12 cellular contexts compared by ENCODE assay signal in the genomic region with DNA sequence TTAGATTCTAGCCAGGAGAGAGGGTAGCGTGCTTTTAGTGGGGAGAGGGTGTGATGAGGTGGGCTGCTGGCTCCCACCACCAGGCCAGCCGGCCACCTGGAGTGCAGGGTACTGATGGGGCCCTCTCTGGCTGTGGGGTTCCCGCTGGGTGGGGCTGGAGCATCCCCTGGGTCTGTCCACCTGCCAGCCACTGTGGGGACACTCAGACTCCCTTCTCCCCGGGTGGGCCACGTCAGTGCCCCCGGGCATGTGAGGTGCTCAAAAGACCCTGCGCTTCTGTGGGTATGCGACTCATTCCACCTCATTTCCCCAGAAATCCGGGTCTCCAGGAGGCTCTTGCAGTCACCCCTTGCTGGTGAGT. TPM values are rescaled to one million over a fixed set of nuclear protein-coding genes. Genes with fewer than 3 reads are reported as not detected.
DNase-seq lines count a peak whose midpoint lies in the region; ATAC-seq, FAIRE-seq and TF ChIP-seq lines count a peak whose summit lies in the region.
"Had no signal": no experiment of that assay in that cellular context is flagged by ENCODE, and none has a peak within 500 bp of the region (broad histone marks: within the 10 kb centered on the region; RNA-seq: fewer than 3 reads in every experiment).

No MANE protein-coding gene starts in this region.

- no peak overlapping the region for H4K91ac ChIP-seq in H1 (replicated peaks; ENCODE audit: insufficient read length, low read length)

- no peak overlapping the region for H3K4me3 ChIP-seq in H1 (ENCODE audit: extremely low read depth in 1 of 4, insufficient read depth in 2 of 4, low read depth in 3 of 4, low read length in 4 of 4)

- no peak overlapping the region for H3K4ac ChIP-seq in H1 (replicated peaks; ENCODE audit: insufficient read length, low read depth, low read length)

- no peak for TF ChIP-seq POLR2A in H1 (IDR thresholded peaks at IDR 0.05; ENCODE audit: control extremely low read depth in 1 of 2, low read depth in 2 of 2, low read length in 2 of 2)

- H3K36me3 Mint-ChIP-seq in HFFc6 (ENCODE audit: low read depth) (no peaks in the 10 kb centered on the region), type B pancreatic cell (no peaks in the 10 kb centered on the region)

- intact Hi-C loops in left ventricle myocardium superior (cut with micrococcal nuclease): loop anchor here (10.0 kb wide), 1 partner anchor 543 kb away; a partner anchor contains a TSS
- intact Hi-C loops in cardiac septum (cut with DNase I): loop anchor here (1.0 to 5.0 kb wide), 4 partner anchors 66 to 569 kb away; no protein-coding TSS in a partner anchor

- no peak overlapping the region for H3K27ac ChIP-seq in H1 (ENCODE audit: low read depth, low read length)
- H3K27ac ChIP-seq: C4-2B had no signal

- no peak overlapping the region for H3K56ac ChIP-seq in H1 (replicated peaks; ENCODE audit: insufficient read length, low read depth, low read length)

- H3K4me1 Mint-ChIP-seq in HFFc6 (ENCODE audit: low read depth): peaks cover 5% of the 10 kb centered on the region
- H3K4me1 Mint-ChIP-seq in type B pancreatic cell (ENCODE audit: unreplicated experiment): peaks cover 23% of the 10 kb centered on the region

- no peak overlapping the region for H3K23ac ChIP-seq in H1 (ENCODE audit: insufficient read length)

- H2AK5ac ChIP-seq in H1 (ENCODE audit: low read depth, low read length): no peak overlapping the region

- no peak for FAIRE-seq in H1 (lab: Jason Lieb, UNC)
- FAIRE-seq: H54 had no signal

- no peak overlapping the region for H3K18ac ChIP-seq in H1 (ENCODE audit: extremely low read depth, low read length)

- H2BK20ac ChIP-seq in H1 (ENCODE audit: low read length): no peak overlapping the region

- no peak for TF ChIP-seq RAD21 in H1 (IDR thresholded peaks at IDR 0.05 in 1 of 2, conservative IDR thresholded peaks at IDR 0.05 in 1 of 2; ENCODE audit: low read depth in 2 of 2, low read length in 2 of 2)

- no peaks in the 10 kb centered on the region for H3K9me3 ChIP-seq in H1 (ENCODE audit: insufficient read depth in 2 of 2, low read depth in 1 of 2, low read length in 1 of 2)

- no peak overlapping the region for H2BK120ac ChIP-seq in H1 (replicated peaks; ENCODE audit: low read depth, low read length)

- ATAC-seq in left ventricle myocardium superior: peak; percentile 17

- WGBS in H1 (ENCODE audit: extremely low coverage in 1 of 2, insufficient coverage in 1 of 2, insufficient read length in 1 of 2, insufficient replicate concordance in 2 of 2, low coverage in 1 of 2, low lambda C conversion rate in 2 of 2, missing lambda C conversion rate in 1 of 2), 2 experiments: 72% methylated on average over 9 of the region's 9 CpGs; no CpG with 5 or more reads in 1 of the 2 experiments

- H3K4me2 ChIP-seq in H1 (ENCODE audit: insufficient read depth in 1 of 2, low read depth in 2 of 2, low read length in 2 of 2): no peak overlapping the region

- 0 out of 2 replicates have a peak, but pooled peaks have one; percentile 13 for TF ChIP-seq CTCF in HFFc6 (IDR thresholded peaks at IDR 0.05)
- TF ChIP-seq CTCF in H1 (IDR thresholded peaks at IDR 0.05; ENCODE audit: control extremely low read depth in 1 of 3, insufficient read depth in 1 of 3, low read depth in 1 of 3, low read length in 3 of 3): no peak
- TF ChIP-seq CTCF in type B pancreatic cell (conservative IDR thresholded peaks at IDR 0.05): no peak

- no peak overlapping the region for H2BK12ac ChIP-seq in H1 (ENCODE audit: low read depth, low read length)

- H3K79me1 ChIP-seq in H1 (ENCODE audit: low read depth, low read length): no peaks in the 10 kb centered on the region

- H3K9me3 Mint-ChIP-seq in HFFc6 (no peaks in the 10 kb centered on the region), type B pancreatic cell (no peaks in the 10 kb centered on the region)

- H3K79me2 ChIP-seq in H1 (ENCODE audit: control insufficient read depth in 1 of 2, insufficient read depth in 2 of 2, low read length in 2 of 2): no peaks in the 10 kb centered on the region

- peaks cover 0 to 2% of the 10 kb centered on the region in 2 experiments for H4K20me1 ChIP-seq in H1 (replicated peaks in 1 of 2; ENCODE audit: control insufficient read depth in 1 of 2, insufficient read depth in 2 of 2, low read length in 2 of 2)

- DNase-seq in left ventricle myocardium superior: no peak
- no peak for DNase-seq in cardiac septum (ENCODE audit: low spot score)
- no peak for DNase-seq in HFFc6
- no peak for DNase-seq in H1 (ENCODE audit: low read depth in 1 of 2, low spot score in 2 of 2)
- DNase-seq in type B pancreatic cell (ENCODE audit: extremely low spot score, unreplicated experiment): no peak
- no peak for DNase-seq in COR-L47 (lab: John Stamatoyannopoulos, UW)
- DNase-seq in SIG-M5 treated with dmso at 0.1 percent for 504 hours (lab: John Stamatoyannopoulos, UW; ENCODE audit: unreplicated experiment): no peak
- no peak for DNase-seq in iPS-NIHi7 (ENCODE audit: extremely low spot score)
- DNase-seq: SIG-M5 had no signal

- no peaks in the 10 kb centered on the region for H3K36me3 ChIP-seq in H1 (ENCODE audit: control insufficient read depth in 2 of 4, insufficient read depth in 4 of 4, low read length in 3 of 4)

- H3K27ac Mint-ChIP-seq in HFFc6 (no peak overlapping the region), type B pancreatic cell (peak overlapping the region; percentile 21)

- 0 out of 2 replicates have a peak overlapping the region, but pooled peaks have one; percentile 12 for H4K8ac ChIP-seq in H1 (ENCODE audit: extremely low read depth, insufficient read depth, low read length)

- peaks cover 0 to 14% (median 4%) of the 10 kb centered on the region in 4 experiments; a peak in 4 of 7 replicates for H3K4me1 ChIP-seq in H1 (replicated peaks in 1 of 4; ENCODE audit: control insufficient read depth in 3 of 4, insufficient read depth in 4 of 4, low read length in 3 of 4)

- no peak overlapping the region for H4K5ac ChIP-seq in H1 (ENCODE audit: insufficient read length, low read depth, low read length)

- TF ChIP-seq EP300 in H1 (IDR thresholded peaks at IDR 0.05; ENCODE audit: borderline replicate concordance in 1 of 2, low read depth in 2 of 2, low read length in 2 of 2): no peak

- POLR2A ChIA-PET in H1 (lab: Charles Lee; ENCODE audit: partially characterized antibody): interaction anchor here (1.0 to 1.2 kb wide), 3 partner anchors 9 to 538 kb away, joined by 3 to 4 read pairs (median 3); no protein-coding TSS in a partner anchor

- H3K27me3 Mint-ChIP-seq in HFFc6 (ENCODE audit: insufficient read depth) (peaks cover 10% of the 10 kb centered on the region), type B pancreatic cell (peaks cover 3% of the 10 kb centered on the region)

- no peaks in the 10 kb centered on the region for H3K27me3 ChIP-seq in H1 (replicated peaks in 1 of 4; ENCODE audit: control insufficient read depth in 3 of 4, extremely low read depth in 1 of 4, insufficient read depth in 3 of 4, low read length in 3 of 4)

- H3K9ac ChIP-seq in H1 (replicated peaks in 1 of 4; ENCODE audit: extremely low read depth in 1 of 4, low read depth in 3 of 4, low read length in 3 of 4): no peak overlapping the region

- H3K23me2 ChIP-seq in H1 (ENCODE audit: low read depth, low read length): no peaks in the 10 kb centered on the region

- H3K4me3 Mint-ChIP-seq in HFFc6 (no peak overlapping the region), type B pancreatic cell (no peak overlapping the region)

- CTCF ChIA-PET in H1 (lab: Charles Lee; ENCODE audit: partially characterized antibody): interaction anchor here (0.6 to 5.9 kb wide), 42 partner anchors 9 to 582 kb away, joined by 3 to 39 read pairs (median 5); a partner anchor contains a TSS

- H2BK15ac ChIP-seq in H1 (ENCODE audit: low read length): no peak overlapping the region

- no peak overlapping the region for H3K14ac ChIP-seq in H1 (ENCODE audit: insufficient read length)

- 0 out of 2 replicates have a peak overlapping the region, but pooled peaks have one; percentile 2 for H2BK5ac ChIP-seq in H1 (ENCODE audit: low read depth, low read length)

- H2AFZ ChIP-seq in H1 (ENCODE audit: low read length): no peak overlapping the region

TF ChIP-seq in H1, 55 proteins besides CTCF, POLR2A, EP300 and RAD21 (continues in another document):
- TF ChIP-seq CHD1 (IDR thresholded peaks at IDR 0.05; ENCODE audit: low read depth, low read length) (no peak), SAP30 (IDR thresholded peaks at IDR 0.05; ENCODE audit: insufficient read depth, insufficient replicate concordance, low read length) (no peak), CTBP2 (IDR thresholded peaks at IDR 0.05; ENCODE audit: borderline replicate concordance, insufficient read depth, insufficient read length, low read length) (no peak), NRF1 (IDR thresholded peaks at IDR 0.05; ENCODE audit: low read depth, low read length) (no peak), POU5F1 (IDR thresholded peaks at IDR 0.05; ENCODE audit: low read depth, low read length) (no peak)

RNA-seq across cellular contexts. Expression of a gene that starts 53.0 kb away (rescaled TPM):
- total RNA-seq in left ventricle myocardium superior: 7.9 TPM
- 12.5 TPM for total RNA-seq in cardiac septum
- 10 to 100 TPM in 1 of 6 experiments, 1 to 10 TPM in 5; 8.0 to 11.2 (median 9.0) TPM for total RNA-seq in HFFc6 (2021; fragmentation: NEBNext Ultra II Directional; extraction: Animal tissue kit (Norgen Biotek cat#: 25700))
- total RNA-seq in H1 (2021; fragmentation: NEBNext Ultra II Directional; extraction: Animal tissue kit (Norgen Biotek cat#: 25700)): 16.3 and 18.6 TPM in 2 replicates
- 9.7 and 16.8 TPM in 2 replicates for polyA plus RNA-seq in H1 (2011; rRNA removed)
- polyA plus RNA-seq in H1 (2011; cell fraction: cytosol; rRNA removed): 10.5 TPM
- polyA plus RNA-seq in H1 (2011; cell fraction: nucleus; rRNA removed): 68.1 TPM
- polyA plus RNA-seq in H1 (2012, experiment 1 of 2): 9.3 to 14.4 TPM (median 12.9 TPM) in 4 replicates
- 9.0 TPM for polyA plus RNA-seq in H1 (2012, experiment 2 of 2)
- polyA plus RNA-seq in H1 (2013, experiment 1 of 2): 15.5 TPM
- polyA plus RNA-seq in H1 (2013, experiment 2 of 2): 14.1 TPM
- polyA minus RNA-seq in H1 (2011; rRNA and poly(A)+ RNA removed): 12.6 and 14.2 TPM in 2 replicates
- polyA minus RNA-seq in H1 (2011; cell fraction: cytosol; rRNA and poly(A)+ RNA removed): 8.7 TPM
- 23.8 TPM for polyA minus RNA-seq in H1 (2011; cell fraction: nucleus; rRNA and poly(A)+ RNA removed)
- total RNA-seq in type B pancreatic cell (ENCODE audit: low replicate concordance): 19.5 and 20.7 TPM in 2 replicates

RNA-seq across cellular contexts. Expression of a gene that starts 54.0 kb away (rescaled TPM):
- total RNA-seq in left ventricle myocardium superior (not detected), cardiac septum (0.19 TPM), type B pancreatic cell (ENCODE audit: low replicate concordance) (0.52 and 5.3 TPM in 2 replicates)
- not detected for total RNA-seq in HFFc6 (2021; fragmentation: NEBNext Ultra II Directional; extraction: Animal tissue kit (Norgen Biotek cat#: 25700))
- 0.15 and 0.20 TPM in 2 replicates for total RNA-seq in H1 (2021; fragmentation: NEBNext Ultra II Directional; extraction: Animal tissue kit (Norgen Biotek cat#: 25700))
- polyA plus RNA-seq in H1 (2011; rRNA removed): 0.17 TPM in 2 replicates
- 0.13 TPM for polyA plus RNA-seq in H1 (2011; cell fraction: cytosol; rRNA removed)
- 1.6 TPM for polyA plus RNA-seq in H1 (2011; cell fraction: nucleus; rRNA removed)
- polyA plus RNA-seq in H1 (2012, experiment 1 of 2): 0.26 to 0.81 TPM (median 0.35 TPM) in 4 replicates
- not detected for polyA plus RNA-seq in H1 (2012, experiment 2 of 2)
- polyA plus RNA-seq in H1 (2013, experiment 1 of 2): 0.04 TPM
- polyA plus RNA-seq in H1 (2013, experiment 2 of 2): 0.07 TPM
- 0.38 and 0.44 TPM in 2 replicates for polyA minus RNA-seq in H1 (2011; rRNA and poly(A)+ RNA removed)
- polyA minus RNA-seq in H1 (2011; cell fraction: cytosol; rRNA and poly(A)+ RNA removed): 0.51 TPM
- 0.60 TPM for polyA minus RNA-seq in H1 (2011; cell fraction: nucleus; rRNA and poly(A)+ RNA removed)
- total RNA-seq: RPMI7951 had no signal
